ENCODE assay signal across 1 cellular context in the genomic region with DNA sequence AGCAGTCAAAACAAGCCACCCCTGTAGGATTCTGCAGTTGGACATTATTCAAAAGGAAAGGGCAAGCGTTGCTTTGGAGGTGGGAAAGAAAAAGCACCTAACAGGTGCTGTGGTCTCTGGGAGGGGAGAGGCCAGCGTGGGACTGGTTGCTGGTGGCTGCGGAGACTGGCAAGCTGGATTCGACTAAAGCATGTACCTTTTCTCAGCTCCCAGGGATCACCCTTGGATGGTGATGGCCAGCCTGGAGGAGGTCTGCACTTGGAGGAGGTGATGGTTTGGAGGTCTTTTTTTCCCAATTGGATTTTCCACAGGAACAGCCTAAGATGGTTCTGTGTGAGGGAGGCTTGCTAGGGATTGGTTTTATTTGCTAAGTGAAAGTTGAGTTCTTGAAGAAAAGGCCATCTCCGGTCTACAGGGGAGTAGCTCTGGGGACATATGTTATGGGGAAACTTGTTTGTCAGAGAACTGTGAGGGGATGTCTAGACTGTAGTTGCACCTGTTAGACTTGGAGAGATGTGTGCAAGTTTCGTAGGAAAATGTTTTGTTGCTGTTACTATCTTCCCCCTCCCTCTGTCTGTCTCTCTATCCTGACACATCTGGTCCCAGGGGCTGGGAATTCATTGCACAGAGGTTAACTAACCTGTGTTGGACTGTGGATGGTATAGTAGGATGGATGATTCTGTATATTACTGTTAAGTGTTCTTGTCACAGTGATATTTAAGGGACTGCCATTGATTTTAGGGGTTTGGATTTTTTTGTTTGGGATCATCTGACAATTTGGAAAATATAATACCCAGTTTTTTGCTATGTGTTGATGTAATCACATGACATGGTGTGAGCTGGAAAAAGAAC.
TF ChIP-seq lines count a peak whose summit lies in the region.

No MANE protein-coding gene starts in this region.

TF ChIP-seq in liver, 16 proteins besides CTCF, POLR2A, EP300 and RAD21 (continued from another document):
- TF ChIP-seq, protein P1, sequence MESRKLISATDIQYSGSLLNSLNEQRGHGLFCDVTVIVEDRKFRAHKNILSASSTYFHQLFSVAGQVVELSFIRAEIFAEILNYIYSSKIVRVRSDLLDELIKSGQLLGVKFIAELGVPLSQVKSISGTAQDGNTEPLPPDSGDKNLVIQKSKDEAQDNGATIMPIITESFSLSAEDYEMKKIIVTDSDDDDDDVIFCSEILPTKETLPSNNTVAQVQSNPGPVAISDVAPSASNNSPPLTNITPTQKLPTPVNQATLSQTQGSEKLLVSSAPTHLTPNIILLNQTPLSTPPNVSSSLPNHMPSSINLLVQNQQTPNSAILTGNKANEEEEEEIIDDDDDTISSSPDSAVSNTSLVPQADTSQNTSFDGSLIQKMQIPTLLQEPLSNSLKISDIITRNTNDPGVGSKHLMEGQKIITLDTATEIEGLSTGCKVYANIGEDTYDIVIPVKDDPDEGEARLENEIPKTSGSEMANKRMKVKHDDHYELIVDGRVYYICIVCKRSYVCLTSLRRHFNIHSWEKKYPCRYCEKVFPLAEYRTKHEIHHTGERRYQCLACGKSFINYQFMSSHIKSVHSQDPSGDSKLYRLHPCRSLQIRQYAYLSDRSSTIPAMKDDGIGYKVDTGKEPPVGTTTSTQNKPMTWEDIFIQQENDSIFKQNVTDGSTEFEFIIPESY (IDR thresholded peaks at IDR 0.05) = no peak
- no peak for TF ChIP-seq NR2F2 (IDR thresholded peaks at IDR 0.05)
